Comparison of ENCODE assay signal across 8 cellular contexts in the genomic region with DNA sequence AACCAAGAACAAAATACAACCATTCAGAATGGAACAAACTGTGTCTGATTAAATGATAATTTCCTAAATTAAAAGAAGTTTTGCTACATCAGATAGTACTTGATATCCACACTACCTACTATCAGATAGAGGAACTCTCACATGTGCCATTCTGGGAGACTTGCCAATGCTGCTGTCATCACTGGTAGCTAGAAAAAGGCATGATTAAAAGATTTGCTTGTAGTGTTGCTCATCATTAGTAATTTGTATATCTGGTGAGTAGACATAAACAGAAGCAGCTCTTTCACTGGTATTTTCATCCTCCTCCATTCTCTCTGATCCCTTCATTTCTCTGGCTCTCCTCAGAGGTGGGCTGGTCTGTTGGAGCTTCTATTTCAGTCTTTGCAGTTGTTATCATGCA.
DNase-seq lines count a peak whose midpoint lies in the region; ATAC-seq lines count a peak whose summit lies in the region.

No MANE protein-coding gene starts in this region.

- peak; percentile 88 for DNase-seq in EL
- DNase-seq in NCI-H1092 (lab: John Stamatoyannopoulos, UW), result peak; percentile 35
- peak; percentile 47 for DNase-seq in cerebellar cortex (ENCODE audit: low spot score)
- peak; percentile 71 for DNase-seq in non-pigmented ciliary epithelial cell (ENCODE audit: low read depth)
- no peak for DNase-seq in NCI-H2227 treated with DMSO at 0.1 percent for 48 hours (lab: John Stamatoyannopoulos, UW)
- no peak for DNase-seq in NCI-H128 (lab: John Stamatoyannopoulos, UW; ENCODE audit: unreplicated experiment)

- no peak for ATAC-seq in GM19452 (IDR thresholded peaks at IDR 0.05; ENCODE audit: unreplicated experiment)
- ATAC-seq in GM21423 (IDR thresholded peaks at IDR 0.05; ENCODE audit: unreplicated experiment), result no peak

Comparison
In these comparisons a context has a peak if more than half of its experiments do, and no peak if none do; other contexts are left out.
1. DNase-seq: peak in EL (single experiment), NCI-H1092 (single experiment), cerebellar cortex (single experiment) and non-pigmented ciliary epithelial cell (single experiment); none in NCI-H2227 treated with DMSO at 0.1 percent for 48 hours (single experiment) and NCI-H128 (single experiment).